Comparison of ENCODE assay signal across 1 cellular context in genomic region chr13:26253787-26254582, GRCh38.
TF ChIP-seq lines count a peak whose summit lies in the region.

TSS of gene CDK8 (plus strand) at chr13:26254129. CDS start at chr13:26254642, 513 bp downstream.

TF ChIP-seq in HepG2, 621 proteins besides CTCF, POLR2A, EP300 and RAD21 (continued from another document and continues in another):
- peak; percentile 40; the same call in 1 of the 2 replicates for TF ChIP-seq ZNF563 (CRISPR knock-in tag; IDR thresholded peaks at IDR 0.05)
- TF ChIP-seq JUNB (CRISPR knock-in tag; IDR thresholded peaks at IDR 0.05; ENCODE audit: borderline replicate concordance) = no peak
- no peak for TF ChIP-seq ATM (IDR thresholded peaks at IDR 0.05; ENCODE audit: borderline replicate concordance)
- no peak for TF ChIP-seq ARID2 (CRISPR knock-in tag; IDR thresholded peaks at IDR 0.05; ENCODE audit: borderline replicate concordance)
- TF ChIP-seq RCOR2 (CRISPR knock-in tag; IDR thresholded peaks at IDR 0.05) = no peak
- TF ChIP-seq SETDB1 (CRISPR knock-in tag; IDR thresholded peaks at IDR 0.05; ENCODE audit: borderline replicate concordance) = no peak
- TF ChIP-seq ZNF597 (CRISPR knock-in tag; IDR thresholded peaks at IDR 0.05) = no peak
- peak; percentile 91 for TF ChIP-seq MYC (CRISPR knock-in tag; IDR thresholded peaks at IDR 0.05; ENCODE audit: borderline replicate concordance)
- no peak for TF ChIP-seq ZNF34 (CRISPR knock-in tag; IDR thresholded peaks at IDR 0.05; ENCODE audit: borderline replicate concordance)
- TF ChIP-seq ZNF121 (CRISPR knock-in tag; IDR thresholded peaks at IDR 0.05) = no peak
- TF ChIP-seq CERS6 (CRISPR knock-in tag; IDR thresholded peaks at IDR 0.05) = no peak
- no peak for TF ChIP-seq ZUFSP (CRISPR knock-in tag; IDR thresholded peaks at IDR 0.05; ENCODE audit: borderline replicate concordance)
- TF ChIP-seq ZFP37 (CRISPR knock-in tag; IDR thresholded peaks at IDR 0.05; ENCODE audit: borderline replicate concordance) = no peak
- peak; percentile 83 for TF ChIP-seq POLR2G (IDR thresholded peaks at IDR 0.05; ENCODE audit: low read depth, low read length)
- TF ChIP-seq ZSCAN22 (CRISPR knock-in tag; IDR thresholded peaks at IDR 0.05) = no peak
- no peak for TF ChIP-seq SMYD3 (CRISPR knock-in tag; IDR thresholded peaks at IDR 0.05)
- peak; percentile 61; the same call in 1 of the 2 replicates for TF ChIP-seq CBX5 (CRISPR knock-in tag; IDR thresholded peaks at IDR 0.05; ENCODE audit: borderline replicate concordance)
- TF ChIP-seq TRAFD1 (CRISPR knock-in tag; IDR thresholded peaks at IDR 0.05; ENCODE audit: borderline replicate concordance) = no peak
- TF ChIP-seq TERF1 (CRISPR knock-in tag; IDR thresholded peaks at IDR 0.05) = no peak
- no peak for TF ChIP-seq FIP1L1 (IDR thresholded peaks at IDR 0.05; ENCODE audit: borderline replicate concordance, insufficient read depth, low read depth, low read length)
- TF ChIP-seq EEA1 (CRISPR knock-in tag; IDR thresholded peaks at IDR 0.05; ENCODE audit: borderline replicate concordance) = peak; percentile 42; the same call in 1 of the 2 replicates
- TF ChIP-seq JARID2 (CRISPR knock-in tag; IDR thresholded peaks at IDR 0.05; ENCODE audit: insufficient replicate concordance) = no peak
- TF ChIP-seq PLSCR1 (CRISPR knock-in tag; IDR thresholded peaks at IDR 0.05; ENCODE audit: borderline replicate concordance) = no peak
- TF ChIP-seq TRIM22 (IDR thresholded peaks at IDR 0.05) = no peak
- TF ChIP-seq MTF1 (CRISPR knock-in tag; IDR thresholded peaks at IDR 0.05) = no peak
- no peak for TF ChIP-seq ARNT (IDR thresholded peaks at IDR 0.05)
- no peak for TF ChIP-seq ZNF710 (CRISPR knock-in tag; IDR thresholded peaks at IDR 0.05; ENCODE audit: borderline replicate concordance)
- TF ChIP-seq ZSCAN29 (CRISPR knock-in tag; conservative IDR thresholded peaks at IDR 0.05) = no peak; the same call in 1 of the 2 replicates
- peak; percentile 81 for TF ChIP-seq SAP130 (CRISPR knock-in tag; IDR thresholded peaks at IDR 0.05; ENCODE audit: low read depth)
- no peak for TF ChIP-seq CEBPB (IDR thresholded peaks at IDR 0.05; ENCODE audit: borderline replicate concordance, low read depth, low read length)
- TF ChIP-seq ZNF552 (CRISPR knock-in tag; IDR thresholded peaks at IDR 0.05; ENCODE audit: borderline replicate concordance) = no peak
- TF ChIP-seq SIN3A (IDR thresholded peaks at IDR 0.05; ENCODE audit: borderline replicate concordance, low read depth, low read length) = no peak
- TF ChIP-seq PRDM4 (CRISPR knock-in tag; IDR thresholded peaks at IDR 0.05; ENCODE audit: borderline replicate concordance) = no peak
- no peak for TF ChIP-seq ZNF713 (CRISPR knock-in tag; IDR thresholded peaks at IDR 0.05)
- TF ChIP-seq MED1 (CRISPR knock-in tag; IDR thresholded peaks at IDR 0.05) = peak; percentile 58
- peak; percentile 78 for TF ChIP-seq ZMYM4 (CRISPR knock-in tag; IDR thresholded peaks at IDR 0.05)
- peak; percentile 66; the same call in 1 of the 2 replicates for TF ChIP-seq ZNF782 (CRISPR knock-in tag; IDR thresholded peaks at IDR 0.05; ENCODE audit: borderline replicate concordance)
- no peak for TF ChIP-seq ZNF629 (CRISPR knock-in tag; conservative IDR thresholded peaks at IDR 0.05)
- TF ChIP-seq ZNF761 (CRISPR knock-in tag; conservative IDR thresholded peaks at IDR 0.05) = 0 out of 2 replicates have a peak, but pooled peaks have one; percentile 17
- peak; percentile 76 for TF ChIP-seq MXD4 (CRISPR knock-in tag; IDR thresholded peaks at IDR 0.05)
- TF ChIP-seq FOXJ3 (CRISPR knock-in tag; IDR thresholded peaks at IDR 0.05; ENCODE audit: borderline replicate concordance) = 0 out of 2 replicates have a peak, but pooled peaks have one; percentile 19
- peak; percentile 74 for TF ChIP-seq ZFP91 (CRISPR knock-in tag; IDR thresholded peaks at IDR 0.05; ENCODE audit: borderline replicate concordance)
- no peak for TF ChIP-seq ZNF484 (CRISPR knock-in tag; IDR thresholded peaks at IDR 0.05; ENCODE audit: borderline replicate concordance, low read depth)
- no peak for TF ChIP-seq MAFK (conservative IDR thresholded peaks at IDR 0.05 in 1 of 2, IDR thresholded peaks at IDR 0.05 in 1 of 2; ENCODE audit: low read length in 2 of 2)
- TF ChIP-seq HMG20A (CRISPR knock-in tag; IDR thresholded peaks at IDR 0.05; ENCODE audit: borderline replicate concordance) = no peak
- TF ChIP-seq TMF1 (CRISPR knock-in tag; IDR thresholded peaks at IDR 0.05; ENCODE audit: low read depth) = no peak
- peak; percentile 30 for TF ChIP-seq HOXA3 (CRISPR knock-in tag; IDR thresholded peaks at IDR 0.05)
- no peak for TF ChIP-seq TCF7L2 (IDR thresholded peaks at IDR 0.05; ENCODE audit: low read depth, low read length)
- peak; percentile 54 for TF ChIP-seq ZFX (CRISPR knock-in tag; IDR thresholded peaks at IDR 0.05; ENCODE audit: low read depth)
